ENCODE assay signal across 26 cellular contexts in the genomic region with DNA sequence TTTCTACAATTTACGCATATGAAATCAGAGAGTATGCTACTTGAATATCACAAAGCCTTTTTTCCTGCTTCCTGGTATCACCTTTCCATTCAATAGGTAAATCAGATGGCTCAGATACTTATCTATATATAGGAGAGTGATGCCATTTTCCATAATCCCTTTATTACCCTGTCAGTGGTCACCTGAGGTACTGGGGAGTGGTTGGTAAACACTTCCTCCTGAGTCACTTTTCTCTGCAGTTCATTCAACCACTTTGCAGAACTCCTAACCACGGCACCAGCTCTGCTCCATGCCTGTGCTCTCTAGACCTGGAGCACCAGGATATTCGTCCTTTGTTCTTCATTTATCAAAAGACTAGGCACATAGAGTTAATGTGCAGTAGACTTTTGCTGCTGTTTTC.
DNase-seq lines count a peak whose midpoint lies in the region; ATAC-seq and TF ChIP-seq lines count a peak whose summit lies in the region.
"Had no signal": no experiment of that assay in that cellular context is flagged by ENCODE, and none has a peak within 500 bp of the region (broad histone marks: within the 10 kb centered on the region; RNA-seq: fewer than 3 reads in every experiment).

No MANE protein-coding gene starts in this region.

- H4K20me1 ChIP-seq in neural progenitor cell (ENCODE audit: low read depth), result no peaks in the 10 kb centered on the region

- H3K4me1 ChIP-seq in neural progenitor cell, result no peaks in the 10 kb centered on the region
- H3K4me1 ChIP-seq: psoas muscle had no signal

- H3F3A ChIP-seq in neural progenitor cell (ENCODE audit: low read depth), result no peaks in the 10 kb centered on the region

- H3K36me3 ChIP-seq in neural progenitor cell, result no peaks in the 10 kb centered on the region

- H3K4me3 ChIP-seq in neural progenitor cell, result no peak overlapping the region
- H3K4me3 ChIP-seq in lower leg skin (ENCODE audit: low read depth, poor library complexity, severe bottlenecking), result no peak overlapping the region
- H3K4me3 ChIP-seq: psoas muscle, smooth muscle cell had no signal

- CTCF ChIA-PET in GM10248 (lab: Yijun Ruan, JAX), result no interaction called here

- H3K27ac ChIP-seq in neural progenitor cell, result no peak overlapping the region
- H3K27ac ChIP-seq: 22Rv1, HL-60, psoas muscle had no signal

- ATAC-seq in HG02973 (IDR thresholded peaks at IDR 0.05; ENCODE audit: unreplicated experiment), result no peak
- ATAC-seq: left lobe of liver, psoas muscle, Right ventricle myocardium inferior, T-helper 17 cell had no signal

- no peaks in the 10 kb centered on the region for H3K9me3 Mint-ChIP-seq in neural progenitor cell

- H3K79me2 ChIP-seq in neural progenitor cell (ENCODE audit: low read depth), result no peaks in the 10 kb centered on the region

- no peaks in the 10 kb centered on the region for H3K36me3 Mint-ChIP-seq in neural progenitor cell
- H3K36me3 Mint-ChIP-seq: activated CD4-positive, alpha-beta memory T cell treated with anti-CD3 and anti-CD28 coated beads for 36 hours; mesothelial cell of epicardium had no signal

- no peaks in the 10 kb centered on the region for H3K9me3 ChIP-seq in neural progenitor cell (ENCODE audit: low read depth)
- H3K9me3 ChIP-seq: psoas muscle had no signal

- DNase-seq in NCI-H2081 (lab: John Stamatoyannopoulos, UW) (peak; percentile 1 to 35), NCI-H2081 treated with DMSO at 0.1 percent for 48 hours (lab: John Stamatoyannopoulos, UW) (no peak), NCI-H146 treated with DMSO at 0.1 percent for 48 hours (lab: John Stamatoyannopoulos, UW; ENCODE audit: unreplicated experiment) (peak; percentile 79), SHP77 treated with DMSO at 0.1 percent for 48 hours (lab: John Stamatoyannopoulos, UW) (peak; percentile 75), neural progenitor cell (ENCODE audit: low spot score) (no peak), GM10248 (ENCODE audit: extremely low spot score) (no peak), lower leg skin (ENCODE audit: low spot score in 2 of 2) (no peak)
- DNase-seq: activated CD4-positive, alpha-beta memory T cell treated with anti-CD3 and anti-CD28 coated beads for 36 hours; activated naive CD4-positive, alpha-beta T cell; activated T-cell treated with anti-CD3 and anti-CD28 coated beads, Interleukin-2, amount 50 U/mL, for 1 hour; anterior cingulate cortex; effector CD4-positive, alpha-beta T cell; NCI-H1092; NCI-H2227 treated with DMSO at 0.1 percent for 48 hours; psoas muscle; stimulated activated CD4-positive, alpha-beta T cell treated with anti-CD3 and anti-CD28 coated beads, Interleukin-4, amount 100 ng/mL, for 1 hour; T-helper 17 cell had no signal

- no peaks in the 10 kb centered on the region for H3K27me3 ChIP-seq in neural progenitor cell

- H3K27ac Mint-ChIP-seq in neural progenitor cell, result no peak overlapping the region
- H3K27ac Mint-ChIP-seq: activated CD4-positive, alpha-beta memory T cell treated with anti-CD3 and anti-CD28 coated beads for 36 hours; B cell; mesothelial cell of epicardium; T-helper 17 cell had no signal

- no peak for TF ChIP-seq POLR2A in lower leg skin (IDR thresholded peaks at IDR 0.05)

- POLR2A ChIA-PET in GM10248 (lab: Yijun Ruan, JAX), result no interaction called here

- H2AFZ ChIP-seq in neural progenitor cell (replicated peaks), result peak overlapping the region; percentile 82

- H3K4me3 Mint-ChIP-seq in neural progenitor cell, result no peak overlapping the region
- H3K4me3 Mint-ChIP-seq: activated CD4-positive, alpha-beta memory T cell treated with anti-CD3 and anti-CD28 coated beads for 36 hours; B cell; central memory CD8-positive, alpha-beta T cell; mesothelial cell of epicardium; T-helper 17 cell had no signal

- H3K4me1 Mint-ChIP-seq in neural progenitor cell, result no peaks in the 10 kb centered on the region
- H3K4me1 Mint-ChIP-seq: B cell; central memory CD8-positive, alpha-beta T cell; T-helper 17 cell had no signal

- 70 to 75% methylated on average over 3 of the region's 3 CpGs for WGBS in lower leg skin, 2 donors

- H3K9ac ChIP-seq in neural progenitor cell, result no peak overlapping the region

- intact Hi-C loops in lower leg skin (cut with DNase I; ENCODE audit: low total_unique reads), result no loop called here

- H3K4me2 ChIP-seq in neural progenitor cell, result no peak overlapping the region
- H3K4me2 ChIP-seq: smooth muscle cell had no signal

- no peak for TF ChIP-seq CTCF in neural progenitor cell (IDR thresholded peaks at IDR 0.05)
- no peak for TF ChIP-seq CTCF in GM10248 (IDR thresholded peaks at IDR 0.05; ENCODE audit: control extremely low read depth, extremely low read depth, low read depth, missing control alignments)
- TF ChIP-seq CTCF in lower leg skin (IDR thresholded peaks at IDR 0.05), result no peak

- H3K27me3 Mint-ChIP-seq in neural progenitor cell (ENCODE audit: insufficient read depth, low read depth), result no peaks in the 10 kb centered on the region
- H3K27me3 Mint-ChIP-seq: activated CD4-positive, alpha-beta memory T cell treated with anti-CD3 and anti-CD28 coated beads for 36 hours; B cell; central memory CD8-positive, alpha-beta T cell; T-helper 17 cell had no signal

Comparison
In these comparisons a context has a peak if more than half of its experiments do, and no peak if none do; other contexts are left out.
1. DNase-seq: peak in NCI-H2081 (2 of 2), NCI-H146 treated with DMSO at 0.1 percent for 48 hours (single experiment) and SHP77 treated with DMSO at 0.1 percent for 48 hours (single experiment); none in NCI-H2081 treated with DMSO at 0.1 percent for 48 hours (single experiment), neural progenitor cell (single experiment), GM10248 (single experiment) and lower leg skin (0 of 2).